Comparison of ENCODE assay signal across 8 cellular contexts in the genomic region with DNA sequence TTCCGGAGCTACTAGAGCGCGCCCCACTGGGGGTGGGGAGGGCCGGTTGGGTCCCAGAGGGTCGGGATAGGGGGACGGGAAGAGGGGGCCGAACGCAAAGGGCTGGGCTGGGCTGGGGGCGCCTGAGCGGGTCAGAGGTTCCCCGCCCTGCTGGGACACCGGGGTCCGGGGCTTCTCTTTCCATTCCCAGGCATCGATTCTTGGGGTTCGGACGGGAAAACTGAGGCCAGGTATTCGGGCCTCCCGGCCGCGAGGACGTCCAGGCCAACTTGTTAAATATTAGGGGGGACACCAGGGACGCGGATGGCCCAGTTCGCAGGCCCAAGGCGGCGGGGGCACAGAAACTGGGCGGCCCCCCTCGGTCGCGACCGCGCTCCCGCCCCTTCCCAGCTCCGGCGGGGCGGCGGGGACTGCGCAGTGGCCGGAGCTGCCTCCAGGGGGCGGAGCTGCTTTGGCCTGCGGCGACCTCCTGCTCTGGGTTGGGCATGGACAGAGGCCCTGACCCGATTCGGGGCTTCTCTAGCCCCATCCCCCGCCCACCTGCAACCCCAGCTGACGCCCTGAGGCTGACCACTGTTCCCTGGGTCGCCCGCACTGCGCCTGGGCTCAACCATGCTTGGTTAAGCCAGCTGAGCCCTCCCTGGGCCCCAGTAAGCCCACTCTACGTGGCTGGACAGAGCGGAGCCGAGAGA. TPM values are rescaled to one million over a fixed set of nuclear protein-coding genes. Genes with fewer than 3 reads are reported as not detected.
A peak's percentile ranks its signal among the peaks of the same experiment; 100 is the strongest.
DNase-seq lines count a peak whose midpoint lies in the region; ATAC-seq and TF ChIP-seq lines count a peak whose summit lies in the region.

No MANE protein-coding gene starts in this region.

- peak overlapping the region; percentile 69 for H2BK120ac ChIP-seq in mesendoderm (ENCODE audit: low read depth, low read length)

- H3K79me2 ChIP-seq in mesendoderm (ENCODE audit: control insufficient read depth, insufficient read depth, low read length): peaks cover 27% of the 10 kb centered on the region

- peak; percentile 8 for DNase-seq in DMS53 treated with DMSO at 0.1 percent for 48 hours (lab: John Stamatoyannopoulos, UW; ENCODE audit: unreplicated experiment)
- DNase-seq in M059J (ENCODE audit: low read depth): peak; percentile 56
- DNase-seq in activated CD4-positive, alpha-beta T cell treated with anti-CD3 and anti-CD28 coated beads, Interleukin-2, amount 50 U/mL, for 4 hours: peak; percentile 45 to 52
- DNase-seq in endodermal cell: peak; percentile 93
- DNase-seq in mesendoderm: peak; percentile 83
- DNase-seq in stimulated activated naive CD8-positive, alpha-beta T cell treated with anti-CD3 and anti-CD28 coated beads, Interleukin-15, amount 100 ng/mL, for 72 hours: peak; percentile 69 to 75

- H4K5ac ChIP-seq in mesendoderm (ENCODE audit: low read length): no peak overlapping the region

- peaks cover 7% of the 10 kb centered on the region for H3K27me3 Mint-ChIP-seq in endodermal cell (ENCODE audit: insufficient read depth)
- no peaks in the 10 kb centered on the region for H3K27me3 Mint-ChIP-seq in stimulated activated naive CD8-positive, alpha-beta T cell treated with anti-CD3 and anti-CD28 coated beads, Interleukin-15, amount 100 ng/mL, for 72 hours

- H2AK5ac ChIP-seq in mesendoderm (ENCODE audit: low read length): no peak overlapping the region

- peak overlapping the region; percentile 85 for H3K23ac ChIP-seq in mesendoderm (ENCODE audit: low read length)

- peak overlapping the region; percentile 27 for H2BK5ac ChIP-seq in mesendoderm (ENCODE audit: low read length)

- peak overlapping the region; percentile 10 for H2BK15ac ChIP-seq in mesendoderm (replicated peaks; ENCODE audit: low read depth)

- H3K4me3 ChIP-seq in endodermal cell (ENCODE audit: low read length) (peak overlapping the region; percentile 81), mesendoderm (ENCODE audit: low read length) (peak overlapping the region; percentile 54)

- 1 to 6% methylated on average over 28 to 52 of the region's 52 CpGs for WGBS in endodermal cell (ENCODE audit: insufficient coverage in 1 of 2, insufficient read length in 1 of 2), 2 experiments
- WGBS in mesendoderm (ENCODE audit: extremely low coverage, insufficient coverage, low lambda C conversion rate): no CpG with 5 or more reads among the region's 52 CpGs

- peak overlapping the region; percentile 98 for H3K4ac ChIP-seq in mesendoderm (ENCODE audit: low read depth, low read length)

- H3K36me3 ChIP-seq in endodermal cell (ENCODE audit: control insufficient read depth, insufficient read depth, low read length) (no peaks in the 10 kb centered on the region), mesendoderm (ENCODE audit: control insufficient read depth, insufficient read depth, low read length) (no peaks in the 10 kb centered on the region)

- no peaks in the 10 kb centered on the region for H3K36me3 Mint-ChIP-seq in endodermal cell (ENCODE audit: low read depth)

- H3K9ac ChIP-seq in endodermal cell (ENCODE audit: extremely low read depth, low read length, poor library complexity, severe bottlenecking): peak overlapping the region; percentile 80
- H3K9ac ChIP-seq in mesendoderm (ENCODE audit: low read length): peak overlapping the region; percentile 94

- H3K56ac ChIP-seq in mesendoderm (ENCODE audit: low read length): peak overlapping the region; percentile 96

- H3K18ac ChIP-seq in mesendoderm (ENCODE audit: low read length): peak overlapping the region; percentile 96

- H3K4me3 Mint-ChIP-seq in endodermal cell: peak overlapping the region; percentile 61
- H3K4me3 Mint-ChIP-seq in stimulated activated naive CD8-positive, alpha-beta T cell treated with anti-CD3 and anti-CD28 coated beads, Interleukin-15, amount 100 ng/mL, for 72 hours: peak overlapping the region; percentile 83 to 88

- H3K27me3 ChIP-seq in endodermal cell (ENCODE audit: control insufficient read depth, insufficient read depth, low read length, poor library complexity, severe bottlenecking) (no peaks in the 10 kb centered on the region), mesendoderm (ENCODE audit: insufficient read depth, low read length, poor library complexity) (no peaks in the 10 kb centered on the region)

- peak overlapping the region; percentile 82 for H4K8ac ChIP-seq in mesendoderm (ENCODE audit: low read depth, low read length)

- peaks cover 12% of the 10 kb centered on the region for H3K4me1 Mint-ChIP-seq in endodermal cell
- peaks cover 63% of the 10 kb centered on the region for H3K4me1 Mint-ChIP-seq in stimulated activated naive CD8-positive, alpha-beta T cell treated with anti-CD3 and anti-CD28 coated beads, Interleukin-15, amount 100 ng/mL, for 72 hours

- peaks cover 4% of the 10 kb centered on the region for H3K79me1 ChIP-seq in mesendoderm (ENCODE audit: low read length)

- H3K9me3 ChIP-seq in endodermal cell (ENCODE audit: control insufficient read depth, low read length): no peaks in the 10 kb centered on the region

- H3K9me3 Mint-ChIP-seq in endodermal cell: no peaks in the 10 kb centered on the region
- H3K9me3 Mint-ChIP-seq in stimulated activated naive CD8-positive, alpha-beta T cell treated with anti-CD3 and anti-CD28 coated beads, Interleukin-15, amount 100 ng/mL, for 72 hours: no peaks in the 10 kb centered on the region

- ATAC-seq in GM21529 (IDR thresholded peaks at IDR 0.05; ENCODE audit: unreplicated experiment) (peak; percentile 34), GM19395 (IDR thresholded peaks at IDR 0.05; ENCODE audit: unreplicated experiment) (no peak)
- peak; percentile 47 for ATAC-seq in stimulated activated naive CD8-positive, alpha-beta T cell treated with anti-CD3 and anti-CD28 coated beads, Interleukin-15, amount 100 ng/mL, for 72 hours

- peak overlapping the region; percentile 58 for H3K27ac Mint-ChIP-seq in endodermal cell
- H3K27ac Mint-ChIP-seq in stimulated activated naive CD8-positive, alpha-beta T cell treated with anti-CD3 and anti-CD28 coated beads, Interleukin-15, amount 100 ng/mL, for 72 hours: peak overlapping the region; percentile 65 to 94

- H3K4me2 ChIP-seq in mesendoderm (ENCODE audit: low read length): peak overlapping the region; percentile 74

- peaks cover 4% of the 10 kb centered on the region for H3K4me1 ChIP-seq in endodermal cell (ENCODE audit: control insufficient read depth, insufficient read depth, low read length)
- H3K4me1 ChIP-seq in mesendoderm (ENCODE audit: control insufficient read depth, low read depth, low read length): peaks cover 8% of the 10 kb centered on the region

- TF ChIP-seq CTCF in endodermal cell (conservative IDR thresholded peaks at IDR 0.05): peak; percentile 90

- H3K27ac ChIP-seq in endodermal cell (ENCODE audit: low read depth, low read length) (peak overlapping the region; percentile 73), mesendoderm (ENCODE audit: low read depth, low read length) (peak overlapping the region; percentile 92)

RNA-seq across cellular contexts. Expression of gene KLF16, which starts 1.2 kb away (rescaled TPM):
- 1.2 and 8.4 TPM in 2 replicates for total RNA-seq in M059J (2014; rRNA removed; shearing (Covaris generic))
- 10 to 100 TPM; 39.0 to 42.9 TPM for total RNA-seq in endodermal cell
- polyA plus RNA-seq in endodermal cell (2013, experiment 1 of 2): 19.2 TPM
- 17.1 TPM for polyA plus RNA-seq in endodermal cell (2013, experiment 2 of 2)
- 32.7 TPM for polyA plus RNA-seq in mesendoderm (2013, experiment 1 of 2)
- polyA plus RNA-seq in mesendoderm (2013, experiment 2 of 2): 33.5 TPM

RNA-seq across cellular contexts. Expression of gene REXO1, which starts 16.3 kb away (rescaled TPM):
- total RNA-seq in M059J (2014; rRNA removed; shearing (Covaris generic)): 3.4 and 13.8 TPM in 2 replicates
- 10 to 100 TPM; 51.6 to 56.4 TPM for total RNA-seq in endodermal cell
- polyA plus RNA-seq in endodermal cell (2013, experiment 1 of 2): 26.5 TPM
- 26.7 TPM for polyA plus RNA-seq in endodermal cell (2013, experiment 2 of 2)
- 28.3 TPM for polyA plus RNA-seq in mesendoderm (2013, experiment 1 of 2)
- polyA plus RNA-seq in mesendoderm (2013, experiment 2 of 2): 27.2 TPM

RNA-seq across cellular contexts. Expression of gene ABHD17A, which starts 20.7 kb away (rescaled TPM):
- total RNA-seq in M059J (2014; rRNA removed; shearing (Covaris generic)): 59.0 and 94.1 TPM in 2 replicates
- 10 to 100 TPM; 50.6 to 52.9 TPM for total RNA-seq in endodermal cell
- 45.1 TPM for polyA plus RNA-seq in endodermal cell (2013, experiment 1 of 2)
- polyA plus RNA-seq in endodermal cell (2013, experiment 2 of 2): 45.7 TPM
- polyA plus RNA-seq in mesendoderm (2013, experiment 1 of 2): 33.9 TPM
- polyA plus RNA-seq in mesendoderm (2013, experiment 2 of 2): 34.1 TPM

RNA-seq across cellular contexts. Expression of gene ADAT3, which starts 40.6 kb away (rescaled TPM):
- 1.0 and 6.7 TPM in 2 replicates for total RNA-seq in M059J (2014; rRNA removed; shearing (Covaris generic))
- total RNA-seq in endodermal cell: 10 to 100 TPM in 1 of 2 donors, 1 to 10 TPM in 1; 9.9 to 13.8 TPM
- 4.5 TPM for polyA plus RNA-seq in endodermal cell (2013, experiment 1 of 2)
- 3.1 TPM for polyA plus RNA-seq in endodermal cell (2013, experiment 2 of 2)
- 6.6 TPM for polyA plus RNA-seq in mesendoderm (2013, experiment 1 of 2)
- polyA plus RNA-seq in mesendoderm (2013, experiment 2 of 2): 6.4 TPM

RNA-seq across cellular contexts. Expression of gene SCAMP4, which starts 40.6 kb away (rescaled TPM):
- total RNA-seq in M059J (2014; rRNA removed; shearing (Covaris generic)): 75.5 and 98.0 TPM in 2 replicates
- total RNA-seq in endodermal cell: 10 to 100 TPM; 69.6 to 75.3 TPM
- 46.5 TPM for polyA plus RNA-seq in endodermal cell (2013, experiment 1 of 2)
- 42.9 TPM for polyA plus RNA-seq in endodermal cell (2013, experiment 2 of 2)
- 31.5 TPM for polyA plus RNA-seq in mesendoderm (2013, experiment 1 of 2)
- 30.6 TPM for polyA plus RNA-seq in mesendoderm (2013, experiment 2 of 2)

Comparison
In these comparisons a context has a peak if more than half of its experiments do, and no peak if none do; other contexts are left out.
1. DNase-seq: peak in every context shown above with its lines; median percentile 93 in endodermal cell; 83 in mesendoderm; 72 in stimulated activated naive CD8-positive, alpha-beta T cell treated with anti-CD3 and anti-CD28 coated beads, Interleukin-15, amount 100 ng/mL, for 72 hours; 56 in M059J; 48 in activated CD4-positive, alpha-beta T cell treated with anti-CD3 and anti-CD28 coated beads, Interleukin-2, amount 50 U/mL, for 4 hours; 8 in DMS53 treated with DMSO at 0.1 percent for 48 hours.